Comparison of ENCODE assay signal across 8 cellular contexts in genomic region chr6:28953039-28953872, GRCh38. TPM values are rescaled to one million over a fixed set of nuclear protein-coding genes. Genes with fewer than 3 reads are reported as not detected.
DNase-seq lines count a peak whose midpoint lies in the region; ATAC-seq and TF ChIP-seq lines count a peak whose summit lies in the region.

No MANE protein-coding gene starts in this region.

- no peaks in the 10 kb centered on the region for H3K9me3 Mint-ChIP-seq in natural killer cell

- DNase-seq in GM03348 (ENCODE audit: low spot score) (peak; percentile 69), NT2/D1 (ENCODE audit: low read depth, low spot score) (no peak), natural killer cell (no peak), thoracic aorta (ENCODE audit: low spot score) (no peak), ascending aorta (ENCODE audit: low spot score in 2 of 2) (no peak)
- DNase-seq in activated CD8-positive, alpha-beta memory T cell treated with anti-CD3 and anti-CD28 coated beads, Interleukin-2, amount 50 U/mL, for 24 hours (ENCODE audit: extremely low read depth): peak; percentile 53

- H3K9ac ChIP-seq in NT2/D1 (ENCODE audit: insufficient read length, low read depth): no peak overlapping the region

- H3K4me1 ChIP-seq in NT2/D1 (ENCODE audit: insufficient read depth, insufficient read length): no peaks in the 10 kb centered on the region
- peaks cover 0 to 7% of the 10 kb centered on the region in 2 donors for H3K4me1 ChIP-seq in thoracic aorta (ENCODE audit: control insufficient read depth in 1 of 2, low read depth in 2 of 2)
- H3K4me1 ChIP-seq in ascending aorta: no peaks in the 10 kb centered on the region

- H3K27me3 Mint-ChIP-seq in natural killer cell (ENCODE audit: low read depth in 2 of 2): peaks cover 18 to 29% of the 10 kb centered on the region in 2 donors

- peak overlapping the region; percentile 67 for H3K4me3 Mint-ChIP-seq in natural killer cell

- H3K36me3 Mint-ChIP-seq in natural killer cell: no peaks in the 10 kb centered on the region

- intact Hi-C loops in natural killer cell (cut with micrococcal nuclease) (no loop called here), ascending aorta (cut with DNase I) (no loop called here)

- peak overlapping the region; percentile 36 to 67 for H3K27ac Mint-ChIP-seq in natural killer cell

- H3K36me3 ChIP-seq in NT2/D1 (ENCODE audit: insufficient read depth, insufficient read length, low read length) (no peaks in the 10 kb centered on the region), thoracic aorta (no peaks in the 10 kb centered on the region), ascending aorta (no peaks in the 10 kb centered on the region)

- peak overlapping the region; percentile 53 for H3K4me3 ChIP-seq in NT2/D1 (ENCODE audit: insufficient read length, low read depth)
- H3K4me3 ChIP-seq in thoracic aorta: peak overlapping the region; percentile 38
- H3K4me3 ChIP-seq in ascending aorta: peak overlapping the region in 1 of 2 donors; percentile 11

- TF ChIP-seq CTCF in natural killer cell (IDR thresholded peaks at IDR 0.05) (no peak), thoracic aorta (IDR thresholded peaks at IDR 0.05) (no peak), ascending aorta (IDR thresholded peaks at IDR 0.05) (no peak)

- H3K9me3 ChIP-seq in NT2/D1 (ENCODE audit: insufficient read depth, low read length) (peaks cover 8% of the 10 kb centered on the region; the same call in 1 of the 2 replicates), thoracic aorta (no peaks in the 10 kb centered on the region), ascending aorta (no peaks in the 10 kb centered on the region)

- H3K27ac ChIP-seq in thoracic aorta (no peak overlapping the region), ascending aorta (no peak overlapping the region)

- peaks cover 11 to 16% of the 10 kb centered on the region in 2 donors for H3K4me1 Mint-ChIP-seq in natural killer cell

- H3K27me3 ChIP-seq in NT2/D1 (ENCODE audit: insufficient read depth, insufficient read length) (peaks cover 20% of the 10 kb centered on the region), thoracic aorta (replicated peaks; ENCODE audit: insufficient read depth) (no peaks in the 10 kb centered on the region), ascending aorta (no peaks in the 10 kb centered on the region)

- ATAC-seq in HG03280 (IDR thresholded peaks at IDR 0.05; ENCODE audit: unreplicated experiment) (peak; percentile 71), esophagus mucosa (peak; percentile 93), natural killer cell (peak in 2 of 3 donors; percentile 46 to 55), thoracic aorta (ENCODE audit: insufficient number of reproducible peaks, low FRiP score, low read depth) (no peak)

RNA-seq across cellular contexts. Expression of gene TRIM27, which starts 29.5 kb away (rescaled TPM):
- total RNA-seq in esophagus mucosa (22.0 TPM), natural killer cell (10 to 100 TPM; 19.3 to 33.6 (median 25.1) TPM), thoracic aorta (10 to 100 TPM; 61.9 to 86.2 TPM), ascending aorta (167 TPM)

RNA-seq across cellular contexts. Expression of gene ZNF311, which starts 51.9 kb away (rescaled TPM):
- 1.1 TPM for total RNA-seq in esophagus mucosa
- under 1 TPM; 0.23 to 0.29 (median 0.28) TPM for total RNA-seq in natural killer cell
- under 1 TPM; 0.27 to 0.35 TPM for total RNA-seq in thoracic aorta
- not detected for total RNA-seq in ascending aorta

Comparison
In these comparisons a context has a peak if more than half of its experiments do, and no peak if none do; other contexts are left out.
1. DNase-seq: peak in GM03348 (single experiment) and activated CD8-positive, alpha-beta memory T cell treated with anti-CD3 and anti-CD28 coated beads, Interleukin-2, amount 50 U/mL, for 24 hours (single experiment); none in NT2/D1 (single experiment), natural killer cell (single experiment), thoracic aorta (single experiment) and ascending aorta (0 of 2).